ENCODE assay signal across 11 cellular contexts in genomic region chr16:48101069-48101674, GRCh38. TPM values are rescaled to one million over a fixed set of nuclear protein-coding genes. Genes with fewer than 3 reads are reported as not detected.
DNase-seq lines count a peak whose midpoint lies in the region; ATAC-seq and TF ChIP-seq lines count a peak whose summit lies in the region.
"Had no signal": no experiment of that assay in that cellular context is flagged by ENCODE, and none has a peak within 500 bp of the region (broad histone marks: within the 10 kb centered on the region; RNA-seq: fewer than 3 reads in every experiment).

No MANE protein-coding gene starts in this region.

- no peaks in the 10 kb centered on the region for H3K9me3 Mint-ChIP-seq in activated CD8-positive, alpha-beta memory T cell treated with anti-CD3 and anti-CD28 coated beads, Interleukin-2, amount 10 ng/mL, durations not matched to agents 7 days and 5 days (ENCODE audit: low read depth)

- H3K4me3 Mint-ChIP-seq in activated CD8-positive, alpha-beta memory T cell treated with anti-CD3 and anti-CD28 coated beads, Interleukin-2, amount 10 ng/mL, durations not matched to agents 7 days and 5 days: no peak overlapping the region
- peak overlapping the region; percentile 53 for H3K4me3 Mint-ChIP-seq in T-helper 17 cell
- H3K4me3 Mint-ChIP-seq: activated naive CD8-positive, alpha-beta T cell had no signal

- 69 to 70% methylated on average over 13 of the region's 13 CpGs for WGBS in testis, 2 donors

- CTCF ChIA-PET in activated CD8-positive, alpha-beta memory T cell treated with anti-CD3 and anti-CD28 coated beads, Interleukin-2, amount 10 ng/mL, durations not matched to agents 7 days and 5 days (lab: Charles Lee): interaction anchor here (0.9 kb wide), 1 partner anchor 14 kb away, joined by 3 read pairs; no protein-coding TSS in a partner anchor

- H3K36me3 ChIP-seq in testis (ENCODE audit: low read depth, missing control alignments): no peaks in the 10 kb centered on the region

- TF ChIP-seq CTCF in testis (IDR thresholded peaks at IDR 0.05): no peak

- DNase-seq in activated CD8-positive, alpha-beta memory T cell treated with anti-CD3 and anti-CD28 coated beads, Interleukin-2, amount 10 ng/mL, durations not matched to agents 7 days and 5 days: peak; percentile 41
- no peak for DNase-seq in activated CD8-positive, alpha-beta memory T cell treated with anti-CD3 and anti-CD28 coated beads for 24 hours
- DNase-seq in T-helper 17 cell (no peak), testis (no peak)
- peak; percentile 65 for DNase-seq in stimulated activated CD4-positive, alpha-beta T cell treated with anti-CD3 and anti-CD28 coated beads, Interleukin-4, amount 100 ng/mL, for 24 hours
- no peak for DNase-seq in central memory CD4-positive, alpha-beta T cell
- DNase-seq: SHP77 treated with DMSO at 0.1 percent for 48 hours had no signal

- H3K27ac Mint-ChIP-seq in activated CD8-positive, alpha-beta memory T cell treated with anti-CD3 and anti-CD28 coated beads, Interleukin-2, amount 10 ng/mL, durations not matched to agents 7 days and 5 days: no peak overlapping the region
- H3K27ac Mint-ChIP-seq in T-helper 17 cell: no peak overlapping the region
- H3K27ac Mint-ChIP-seq: activated naive CD8-positive, alpha-beta T cell had no signal

- H3K27me3 ChIP-seq in testis: no peaks in the 10 kb centered on the region

- H3K36me3 Mint-ChIP-seq in activated CD8-positive, alpha-beta memory T cell treated with anti-CD3 and anti-CD28 coated beads, Interleukin-2, amount 10 ng/mL, durations not matched to agents 7 days and 5 days: no peaks in the 10 kb centered on the region
- H3K36me3 Mint-ChIP-seq in T-helper 17 cell (ENCODE audit: low read depth): peaks cover 5% of the 10 kb centered on the region
- H3K36me3 Mint-ChIP-seq: activated naive CD8-positive, alpha-beta T cell had no signal

- no peak overlapping the region for H3K4me3 ChIP-seq in testis

- H3K4me1 Mint-ChIP-seq in activated CD8-positive, alpha-beta memory T cell treated with anti-CD3 and anti-CD28 coated beads, Interleukin-2, amount 10 ng/mL, durations not matched to agents 7 days and 5 days: peaks cover 9% of the 10 kb centered on the region
- peaks cover 12% of the 10 kb centered on the region for H3K4me1 Mint-ChIP-seq in T-helper 17 cell

- intact Hi-C loops in testis (cut with DNase I; ENCODE audit: low total_unique reads): no loop called here

- ATAC-seq in activated CD8-positive, alpha-beta memory T cell treated with anti-CD3 and anti-CD28 coated beads, Interleukin-2, amount 10 ng/mL, durations not matched to agents 7 days and 5 days: peak; percentile 36
- peak; percentile 84 for ATAC-seq in HG02571 (IDR thresholded peaks at IDR 0.05; ENCODE audit: unreplicated experiment)
- ATAC-seq in T-helper 17 cell: no peak
- no peak for ATAC-seq in HG03354 (IDR thresholded peaks at IDR 0.05; ENCODE audit: poor library complexity, severe bottlenecking, unreplicated experiment)

- peaks cover 5% of the 10 kb centered on the region for H3K4me1 ChIP-seq in testis

- H3K27ac ChIP-seq in testis: no peak overlapping the region

- H3K27me3 Mint-ChIP-seq in activated CD8-positive, alpha-beta memory T cell treated with anti-CD3 and anti-CD28 coated beads, Interleukin-2, amount 10 ng/mL, durations not matched to agents 7 days and 5 days: peaks cover 18% of the 10 kb centered on the region
- H3K27me3 Mint-ChIP-seq in T-helper 17 cell: peaks cover 47% of the 10 kb centered on the region
- H3K27me3 Mint-ChIP-seq: activated naive CD8-positive, alpha-beta T cell had no signal

- H3K9me3 ChIP-seq in T-helper 17 cell (ENCODE audit: control insufficient read depth, low read length, poor library complexity, severe bottlenecking) (no peaks in the 10 kb centered on the region), testis (no peaks in the 10 kb centered on the region)

- no peak for TF ChIP-seq POLR2A in testis (IDR thresholded peaks at IDR 0.05)

RNA-seq across cellular contexts. Expression of gene ABCC12, which starts 54.6 kb away (rescaled TPM):
- total RNA-seq in activated CD8-positive, alpha-beta memory T cell treated with anti-CD3 and anti-CD28 coated beads, Interleukin-2, amount 10 ng/mL, durations not matched to agents 7 days and 5 days: not detected
- total RNA-seq in T-helper 17 cell: not detected
- 10 to 100 TPM; 14.2 to 18.3 TPM for total RNA-seq in testis
- polyA plus RNA-seq in testis (ENCODE audit: insufficient read depth, low read depth, low replicate concordance): 24.6 TPM
- total RNA-seq: fibroblast of villous mesenchyme had no signal

Comparison
In these comparisons a context has a peak if more than half of its experiments do, and no peak if none do; other contexts are left out.
1. DNase-seq: peak in activated CD8-positive, alpha-beta memory T cell treated with anti-CD3 and anti-CD28 coated beads, Interleukin-2, amount 10 ng/mL, durations not matched to agents 7 days and 5 days (single experiment) and stimulated activated CD4-positive, alpha-beta T cell treated with anti-CD3 and anti-CD28 coated beads, Interleukin-4, amount 100 ng/mL, for 24 hours (single experiment); none in activated CD8-positive, alpha-beta memory T cell treated with anti-CD3 and anti-CD28 coated beads for 24 hours (single experiment), T-helper 17 cell (0 of 3), central memory CD4-positive, alpha-beta T cell (single experiment) and testis (single experiment).
2. ATAC-seq: peak in activated CD8-positive, alpha-beta memory T cell treated with anti-CD3 and anti-CD28 coated beads, Interleukin-2, amount 10 ng/mL, durations not matched to agents 7 days and 5 days (single experiment) and HG02571 (single experiment); none in T-helper 17 cell (single experiment) and HG03354 (single experiment).
3. RNA of gene ABCC12, which starts 54.6 kb away (total RNA-seq): 14.2 to 18.3 TPM in testis; not detected in activated CD8-positive, alpha-beta memory T cell treated with anti-CD3 and anti-CD28 coated beads, Interleukin-2, amount 10 ng/mL, durations not matched to agents 7 days and 5 days and not detected in T-helper 17 cell; every median in the first group is over 10 times any median in the second.